Comparison of ENCODE assay signal across 1 cellular context in genomic region chr12:119423285-119423684, GRCh38.
TF ChIP-seq lines count a peak whose summit lies in the region.

No MANE protein-coding gene starts in this region.

TF ChIP-seq in K562, 482 proteins besides CTCF, POLR2A, EP300 and RAD21:
- TF ChIP-seq AFF1 (IDR thresholded peaks at IDR 0.05; ENCODE audit: low read depth in 1 of 2, partially characterized antibody in 2 of 2), result peak in 1 of 2 experiments; percentile 75
- no peak for TF ChIP-seq GATA2 (CRISPR knock-in tag; IDR thresholded peaks at IDR 0.05)
- no peak for TF ChIP-seq SPI1 (IDR thresholded peaks at IDR 0.05; ENCODE audit: borderline replicate concordance, low read depth, low read length)
- TF ChIP-seq TCF7L2 (IDR thresholded peaks at IDR 0.05; ENCODE audit: low read depth, low read length), result no peak
- 0 out of 2 replicates have a peak, but pooled peaks have one; percentile 22 for TF ChIP-seq ELF1 (tag; IDR thresholded peaks at IDR 0.05)
- TF ChIP-seq, protein P1, sequence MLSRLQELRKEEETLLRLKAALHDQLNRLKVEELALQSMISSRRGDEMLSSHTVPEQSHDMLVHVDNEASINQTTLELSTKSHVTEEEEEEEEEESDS (CRISPR knock-in tag; IDR thresholded peaks at IDR 0.05), result no peak
- no peak for TF ChIP-seq FOXP4 (CRISPR knock-in tag; IDR thresholded peaks at IDR 0.05; ENCODE audit: borderline replicate concordance)
- TF ChIP-seq ZNF143 (CRISPR knock-in tag; IDR thresholded peaks at IDR 0.05), result peak; percentile 59; the same call in 1 of the 2 replicates
- TF ChIP-seq SLC30A9 (CRISPR knock-in tag; IDR thresholded peaks at IDR 0.05), result no peak
- no peak for TF ChIP-seq GTF2F1 (IDR thresholded peaks at IDR 0.05; ENCODE audit: low read depth, low read length)
- peak in 1 of 2 experiments; percentile 28; a peak in 1 of 4 replicates for TF ChIP-seq SIX5 (IDR thresholded peaks at IDR 0.05; ENCODE audit: borderline replicate concordance in 1 of 2, insufficient read depth in 1 of 2, low read depth in 1 of 2, low read length in 2 of 2)
- TF ChIP-seq, protein P2, sequence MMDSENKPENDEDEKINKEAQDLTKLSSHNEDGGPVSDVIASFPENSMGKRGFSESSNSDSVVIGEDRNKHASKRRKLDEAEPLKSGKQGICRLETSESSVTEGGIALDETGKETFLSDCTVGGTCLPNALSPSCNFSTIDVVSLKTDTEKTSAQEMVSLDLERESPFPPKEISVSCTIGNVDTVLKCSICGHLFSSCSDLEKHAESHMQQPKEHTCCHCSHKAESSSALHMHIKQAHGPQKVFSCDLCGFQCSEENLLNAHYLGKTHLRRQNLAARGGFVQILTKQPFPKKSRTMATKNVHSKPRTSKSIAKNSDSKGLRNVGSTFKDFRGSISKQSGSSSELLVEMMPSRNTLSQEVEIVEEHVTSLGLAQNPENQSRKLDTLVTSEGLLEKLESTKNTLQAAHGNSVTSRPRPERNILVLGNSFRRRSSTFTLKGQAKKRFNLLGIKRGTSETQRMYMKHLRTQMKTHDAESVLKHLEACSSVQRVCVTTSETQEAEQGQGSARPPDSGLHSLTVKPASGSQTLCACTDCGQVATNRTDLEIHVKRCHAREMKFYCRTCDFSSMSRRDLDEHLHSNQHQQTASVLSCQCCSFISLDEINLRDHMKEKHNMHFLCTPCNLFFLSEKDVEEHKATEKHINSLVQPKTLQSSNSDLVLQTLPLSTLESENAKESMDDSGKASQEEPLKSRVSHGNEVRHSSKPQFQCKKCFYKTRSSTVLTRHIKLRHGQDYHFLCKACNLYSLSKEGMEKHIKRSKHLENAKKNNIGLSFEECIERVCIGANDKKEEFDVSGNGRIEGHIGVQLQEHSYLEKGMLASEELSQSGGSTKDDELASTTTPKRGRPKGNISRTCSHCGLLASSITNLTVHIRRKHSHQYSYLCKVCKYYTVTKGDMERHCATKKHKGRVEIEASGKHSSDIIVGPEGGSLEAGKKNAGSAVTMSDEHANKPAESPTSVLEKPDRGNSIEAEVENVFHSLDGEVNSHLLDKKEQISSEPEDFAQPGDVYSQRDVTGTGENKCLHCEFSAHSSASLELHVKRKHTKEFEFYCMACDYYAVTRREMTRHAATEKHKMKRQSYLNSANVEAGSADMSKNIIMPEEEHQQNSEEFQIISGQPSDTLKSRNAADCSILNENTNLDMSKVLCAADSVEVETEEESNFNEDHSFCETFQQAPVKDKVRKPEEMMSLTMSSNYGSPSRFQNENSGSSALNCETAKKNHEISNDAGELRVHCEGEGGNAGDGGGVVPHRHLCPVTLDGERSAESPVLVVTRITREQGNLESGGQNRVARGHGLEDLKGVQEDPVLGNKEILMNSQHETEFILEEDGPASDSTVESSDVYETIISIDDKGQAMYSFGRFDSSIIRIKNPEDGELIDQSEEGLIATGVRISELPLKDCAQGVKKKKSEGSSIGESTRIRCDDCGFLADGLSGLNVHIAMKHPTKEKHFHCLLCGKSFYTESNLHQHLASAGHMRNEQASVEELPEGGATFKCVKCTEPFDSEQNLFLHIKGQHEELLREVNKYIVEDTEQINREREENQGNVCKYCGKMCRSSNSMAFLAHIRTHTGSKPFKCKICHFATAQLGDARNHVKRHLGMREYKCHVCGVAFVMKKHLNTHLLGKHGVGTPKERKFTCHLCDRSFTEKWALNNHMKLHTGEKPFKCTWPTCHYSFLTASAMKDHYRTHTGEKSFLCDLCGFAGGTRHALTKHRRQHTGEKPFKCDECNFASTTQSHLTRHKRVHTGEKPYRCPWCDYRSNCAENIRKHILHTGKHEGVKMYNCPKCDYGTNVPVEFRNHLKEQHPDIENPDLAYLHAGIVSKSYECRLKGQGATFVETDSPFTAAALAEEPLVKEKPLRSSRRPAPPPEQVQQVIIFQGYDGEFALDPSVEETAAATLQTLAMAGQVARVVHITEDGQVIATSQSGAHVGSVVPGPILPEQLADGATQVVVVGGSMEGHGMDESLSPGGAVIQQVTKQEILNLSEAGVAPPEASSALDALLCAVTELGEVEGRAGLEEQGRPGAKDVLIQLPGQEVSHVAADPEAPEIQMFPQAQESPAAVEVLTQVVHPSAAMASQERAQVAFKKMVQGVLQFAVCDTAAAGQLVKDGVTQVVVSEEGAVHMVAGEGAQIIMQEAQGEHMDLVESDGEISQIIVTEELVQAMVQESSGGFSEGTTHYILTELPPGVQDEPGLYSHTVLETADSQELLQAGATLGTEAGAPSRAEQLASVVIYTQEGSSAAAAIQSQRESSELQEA (IDR thresholded peaks at IDR 0.05; ENCODE audit: low read depth), result no peak
- TF ChIP-seq CLOCK (CRISPR knock-in tag; IDR thresholded peaks at IDR 0.05; ENCODE audit: borderline replicate concordance), result no peak
- TF ChIP-seq HCFC1 (IDR thresholded peaks at IDR 0.05; ENCODE audit: low read depth, low read length), result peak; percentile 74
- no peak for TF ChIP-seq GTF3C2 (IDR thresholded peaks at IDR 0.05; ENCODE audit: borderline replicate concordance, extremely low read depth, insufficient read length)
- no peak for TF ChIP-seq COPS2 (conservative IDR thresholded peaks at IDR 0.05)
- no peak for TF ChIP-seq ZNF764 (CRISPR knock-in tag; IDR thresholded peaks at IDR 0.05; ENCODE audit: low read depth)
- no peak for TF ChIP-seq MAFG (tag; conservative IDR thresholded peaks at IDR 0.05)
- no peak for TF ChIP-seq ZNF77 (CRISPR knock-in tag; IDR thresholded peaks at IDR 0.05)
- no peak for TF ChIP-seq GTF2E2 (tag; IDR thresholded peaks at IDR 0.05)
